ENCODE assay signal across 19 cellular contexts in the genomic region with DNA sequence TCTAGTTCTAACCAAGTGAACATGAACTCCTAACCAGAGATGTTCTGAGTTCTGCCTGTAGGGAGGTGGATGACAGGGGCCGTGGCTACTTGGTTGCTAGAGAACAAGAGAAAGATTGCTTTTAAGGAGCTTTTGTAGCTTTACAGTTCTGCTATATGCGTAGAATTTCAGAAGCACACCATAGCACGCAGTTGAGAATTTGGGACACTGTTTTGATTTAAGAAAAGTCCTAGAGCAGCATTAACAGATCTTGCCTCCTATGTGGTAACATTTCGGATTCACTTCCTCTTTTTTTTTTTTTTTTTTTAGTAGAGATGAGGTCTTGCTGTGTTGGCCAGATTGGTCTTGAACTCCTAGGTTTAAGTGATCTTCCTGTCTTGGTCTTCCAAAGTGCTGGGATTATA.
A peak's percentile ranks its signal among the peaks of the same experiment; 100 is the strongest.
DNase-seq lines count a peak whose midpoint lies in the region; ATAC-seq and TF ChIP-seq lines count a peak whose summit lies in the region.
"Had no signal": no experiment of that assay in that cellular context is flagged by ENCODE, and none has a peak within 500 bp of the region (broad histone marks: within the 10 kb centered on the region; RNA-seq: fewer than 3 reads in every experiment).

No MANE protein-coding gene starts in this region.

- H3K9me3 Mint-ChIP-seq in memory B cell: no peaks in the 10 kb centered on the region
- H3K9me3 Mint-ChIP-seq: neural crest cell had no signal

- DNase-seq in NOMO-1 (lab: John Stamatoyannopoulos, UW; ENCODE audit: unreplicated experiment in 2 of 2) (peak; percentile 62 to 71), memory B cell (ENCODE audit: low spot score in 2 of 2) (peak in 1 of 2 donors; percentile 4), activated gamma-delta T cell treated with Interleukin-2 at 50 U/mL for 16 hours (no peak), DMS79 treated with DMSO at 0.1 percent for 48 hours (lab: John Stamatoyannopoulos, UW) (no peak)
- DNase-seq in effector CD4-positive, alpha-beta T cell: no peak
- DNase-seq: activated CD4-positive, alpha-beta T cell treated with anti-CD3 and anti-CD28 coated beads, Interleukin-2, amount 10 ng/mL, durations not matched to agents 24 days and 14 days; activated T-cell treated with anti-CD3 and anti-CD28 coated beads for 4 hours; dermis blood vessel endothelial cell; DMS53; glutamatergic neuron; NCI-H187 treated with DMSO at 0.1 percent for 48 hours; NCI-H526 treated with DMSO at 0.1 percent for 48 hours; SHP77 had no signal

- H3K27me3 Mint-ChIP-seq in memory B cell: no peaks in the 10 kb centered on the region
- H3K27me3 Mint-ChIP-seq: activated CD4-positive, alpha-beta T cell treated with anti-CD3 and anti-CD28 coated beads, Interleukin-2, amount 10 ng/mL, durations not matched to agents 24 days and 14 days had no signal

- peak overlapping the region; percentile 60 for H3K27ac Mint-ChIP-seq in memory B cell
- H3K27ac Mint-ChIP-seq: activated CD4-positive, alpha-beta T cell treated with anti-CD3 and anti-CD28 coated beads, Interleukin-2, amount 10 ng/mL, durations not matched to agents 24 days and 14 days; activated naive CD4-positive, alpha-beta T cell treated with anti-CD3 and anti-CD28 coated beads, Interleukin-2, amount 50 U/mL, for 72 hours had no signal

- peak; percentile 37 for ATAC-seq in HG02798 (IDR thresholded peaks at IDR 0.05; ENCODE audit: poor library complexity, unreplicated experiment)
- peak; percentile 83 for ATAC-seq in memory B cell (ENCODE audit: low read depth)
- ATAC-seq: activated naive CD4-positive, alpha-beta T cell treated with anti-CD3 and anti-CD28 coated beads, Interleukin-2, amount 50 U/mL, for 72 hours; body of pancreas; esophagus mucosa had no signal

- TF ChIP-seq CTCF in GM12872 (IDR thresholded peaks at IDR 0.05; ENCODE audit: insufficient read depth, low read depth, low read length): 0 out of 3 replicates have a peak, but pooled peaks have one; percentile 1

- H3K36me3 Mint-ChIP-seq in memory B cell: peaks cover 4% of the 10 kb centered on the region

- peaks cover 17% of the 10 kb centered on the region for H3K4me1 Mint-ChIP-seq in memory B cell

- peak overlapping the region; percentile 14 for H3K4me3 Mint-ChIP-seq in memory B cell
- H3K4me3 Mint-ChIP-seq: activated CD4-positive, alpha-beta T cell treated with anti-CD3 and anti-CD28 coated beads, Interleukin-2, amount 10 ng/mL, durations not matched to agents 24 days and 14 days; neural crest cell had no signal

Comparison
In these comparisons a context has a peak if more than half of its experiments do, and no peak if none do; other contexts are left out.
1. DNase-seq: peak in NOMO-1 (2 of 2); none in activated gamma-delta T cell treated with Interleukin-2 at 50 U/mL for 16 hours (single experiment), DMS79 treated with DMSO at 0.1 percent for 48 hours (single experiment) and effector CD4-positive, alpha-beta T cell (single experiment).